ENCODE assay signal across 17 cellular contexts in genomic region chr5:142946547-142947426, GRCh38.
"Had no signal": no experiment of that assay in that cellular context is flagged by ENCODE, and none has a peak within 500 bp of the region (broad histone marks: within the 10 kb centered on the region; RNA-seq: fewer than 3 reads in every experiment).

No MANE protein-coding gene starts in this region.

- H3K4me3 Mint-ChIP-seq: neural progenitor cell; stimulated activated naive B cell treated with anti-CD40 and anti-IgM and Interleukin-4, amounts not matched to agents 10 μg/mL and 1 μg/mL and 100 μg/mL, for 72 hours; T-helper 17 cell had no signal

- H3K36me3 Mint-ChIP-seq: activated naive CD4-positive, alpha-beta T cell treated with anti-CD3 and anti-CD28 coated beads, Interleukin-2, amount 50 U/mL, for 72 hours; neural progenitor cell; stimulated activated naive B cell treated with anti-CD40 and anti-IgM and Interleukin-4, amounts not matched to agents 10 μg/mL and 1 μg/mL and 100 μg/mL, for 72 hours had no signal

- H3K4me1 Mint-ChIP-seq: neural progenitor cell had no signal

- H3K36me3 ChIP-seq: esophagus squamous epithelium, neural progenitor cell, right lobe of liver, upper lobe of right lung had no signal

- DNase-seq: activated CD4-positive, alpha-beta T cell treated with anti-CD3 and anti-CD28 coated beads, Interleukin-2, amount 50 U/mL, for 4 hours; activated CD4-positive, CD25-positive, alpha-beta regulatory T cell treated with anti-CD3 and anti-CD28 coated beads, Interleukin-2, amount 50 U/mL, for 72 hours; activated gamma-delta T cell; dermis blood vessel endothelial cell; effector memory CD4-positive, alpha-beta T cell; esophagus squamous epithelium; hippocampal formation; mammary epithelial cell; psoas muscle; right lobe of liver; stimulated activated CD4-positive, alpha-beta T cell treated with anti-CD3 and anti-CD28 coated beads, Interleukin-4, amount 100 ng/mL, for 4 hours; stimulated activated naive B cell treated with anti-CD40 and anti-IgM and Interleukin-4, amounts not matched to agents 10 μg/mL and 1 μg/mL and 100 μg/mL, for 72 hours; T-helper 17 cell; upper lobe of right lung had no signal

- H3K4me3 ChIP-seq: esophagus squamous epithelium, neural progenitor cell, psoas muscle, right lobe of liver, upper lobe of right lung had no signal

- H3K27me3 Mint-ChIP-seq: stimulated activated naive B cell treated with anti-CD40 and anti-IgM and Interleukin-4, amounts not matched to agents 10 μg/mL and 1 μg/mL and 100 μg/mL, for 72 hours; T-helper 17 cell had no signal

- ATAC-seq: activated naive CD4-positive, alpha-beta T cell treated with anti-CD3 and anti-CD28 coated beads, Interleukin-2, amount 50 U/mL, for 72 hours; psoas muscle; stimulated activated naive B cell treated with anti-CD40 and anti-IgM and Interleukin-4, amounts not matched to agents 10 μg/mL and 1 μg/mL and 100 μg/mL, for 72 hours; T-helper 17 cell; upper lobe of right lung had no signal

- H3K4me1 ChIP-seq: esophagus squamous epithelium, neural progenitor cell, upper lobe of right lung had no signal

- H3K27ac Mint-ChIP-seq: neural progenitor cell; stimulated activated naive B cell treated with anti-CD40 and anti-IgM and Interleukin-4, amounts not matched to agents 10 μg/mL and 1 μg/mL and 100 μg/mL, for 72 hours; T-helper 17 cell had no signal

- H3K27me3 ChIP-seq: esophagus squamous epithelium, neural progenitor cell, right lobe of liver, upper lobe of right lung had no signal

- H3K9me3 Mint-ChIP-seq: stimulated activated naive B cell treated with anti-CD40 and anti-IgM and Interleukin-4, amounts not matched to agents 10 μg/mL and 1 μg/mL and 100 μg/mL, for 72 hours had no signal

- H3K27ac ChIP-seq: esophagus squamous epithelium, neural progenitor cell, psoas muscle, right lobe of liver, upper lobe of right lung, VCaP had no signal

- H3K9me3 ChIP-seq: esophagus squamous epithelium, psoas muscle, right lobe of liver, upper lobe of right lung had no signal
